In the genomic region with DNA sequence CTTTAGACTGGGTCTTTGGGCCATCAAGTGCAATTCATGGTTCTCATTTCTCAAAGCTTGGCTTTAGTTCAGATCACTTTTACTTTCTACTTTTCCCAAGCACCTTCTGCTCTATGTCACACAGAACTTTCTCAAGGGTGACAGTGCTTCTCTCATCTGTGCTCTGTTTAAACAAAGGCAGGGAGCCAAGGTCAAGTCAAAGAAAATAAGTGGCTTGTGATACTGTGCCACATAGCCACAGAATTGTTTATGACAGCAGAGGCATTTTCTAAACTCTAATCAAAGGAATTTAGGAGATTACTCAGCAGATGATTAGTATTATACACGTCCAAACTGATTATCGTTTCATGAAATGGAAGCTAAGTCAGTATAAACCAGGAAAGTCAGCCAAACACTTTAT, we compare ENCODE assay signal across 17 cellular contexts.
DNase-seq lines count a peak whose midpoint lies in the region; TF ChIP-seq lines count a peak whose summit lies in the region.
"Had no signal": no experiment of that assay in that cellular context is flagged by ENCODE, and none has a peak within 500 bp of the region (broad histone marks: within the 10 kb centered on the region; RNA-seq: fewer than 3 reads in every experiment).

No MANE protein-coding gene starts in this region.

- TF ChIP-seq CTCF in thyroid gland (IDR thresholded peaks at IDR 0.05) = no peak

- H3K27ac ChIP-seq in thyroid gland = no peak overlapping the region
- H3K27ac ChIP-seq: BLaER1, HL-60 had no signal

- DNase-seq in M059J (ENCODE audit: low read depth) = peak; percentile 20
- peak; percentile 38 for DNase-seq in fibroblast of gingiva (ENCODE audit: low read depth)
- DNase-seq in kidney tubule cell (ENCODE audit: low spot score) = peak; percentile 6
- DNase-seq in thyroid gland = peak; percentile 8
- no peak for DNase-seq in midbrain (lab: John Stamatoyannopoulos, UW)
- DNase-seq in OCI-M1 (lab: John Stamatoyannopoulos, UW) = no peak
- no peak for DNase-seq in germinal center (ENCODE audit: low spot score)
- DNase-seq: CD8-positive, alpha-beta memory T cell; DMS 273 treated with DMSO at 0.1 percent for 48 hours; KBM-7; NCI-H1048; NCI-H2107; NCI-H345; NCI-H748 treated with DMSO at 0.1 percent for 48 hours; SHP77 treated with DMSO at 0.1 percent for 48 hours had no signal

- H3K27me3 ChIP-seq in thyroid gland = no peaks in the 10 kb centered on the region
- H3K27me3 ChIP-seq: BLaER1 had no signal

- no peaks in the 10 kb centered on the region for H3K36me3 ChIP-seq in thyroid gland
- H3K36me3 ChIP-seq: BLaER1 had no signal

- no peak overlapping the region for H3K4me3 ChIP-seq in thyroid gland (replicated peaks in 1 of 3)
- H3K4me3 ChIP-seq: BLaER1 had no signal

- intact Hi-C loops in thyroid gland (cut with DNase I) = no loop called here

- H3K9me3 ChIP-seq in thyroid gland = no peaks in the 10 kb centered on the region
- H3K9me3 ChIP-seq: BLaER1 had no signal

- no peak for TF ChIP-seq POLR2A in thyroid gland (IDR thresholded peaks at IDR 0.05)

- peaks cover 0 to 11% of the 10 kb centered on the region in 2 donors for H3K4me1 ChIP-seq in thyroid gland
- H3K4me1 ChIP-seq: BLaER1 had no signal

- WGBS in thyroid gland, 2 donors = 50 to 68% methylated on average over 2 of the region's 2 CpGs

Comparison
In these comparisons a context has a peak if more than half of its experiments do, and no peak if none do; other contexts are left out.
1. DNase-seq: peak in M059J (single experiment), fibroblast of gingiva (single experiment), kidney tubule cell (single experiment) and thyroid gland (2 of 2); none in midbrain (single experiment), OCI-M1 (single experiment) and germinal center (single experiment).